1 cellular context compared by ENCODE assay signal in genomic region chr3:112321867-112322652, GRCh38.
TF ChIP-seq lines count a peak whose summit lies in the region.

No MANE protein-coding gene starts in this region.

TF ChIP-seq in HepG2, 621 proteins besides CTCF, POLR2A, EP300 and RAD21:
- TF ChIP-seq PPARG (CRISPR knock-in tag; conservative IDR thresholded peaks at IDR 0.05), result 0 out of 2 replicates have a peak, but pooled peaks have one; percentile 14
- TF ChIP-seq MTA1 (CRISPR knock-in tag; IDR thresholded peaks at IDR 0.05; ENCODE audit: borderline replicate concordance), result no peak
TF ChIP-seq in HepG2: peak in this region for 1.
